In the genomic region with DNA sequence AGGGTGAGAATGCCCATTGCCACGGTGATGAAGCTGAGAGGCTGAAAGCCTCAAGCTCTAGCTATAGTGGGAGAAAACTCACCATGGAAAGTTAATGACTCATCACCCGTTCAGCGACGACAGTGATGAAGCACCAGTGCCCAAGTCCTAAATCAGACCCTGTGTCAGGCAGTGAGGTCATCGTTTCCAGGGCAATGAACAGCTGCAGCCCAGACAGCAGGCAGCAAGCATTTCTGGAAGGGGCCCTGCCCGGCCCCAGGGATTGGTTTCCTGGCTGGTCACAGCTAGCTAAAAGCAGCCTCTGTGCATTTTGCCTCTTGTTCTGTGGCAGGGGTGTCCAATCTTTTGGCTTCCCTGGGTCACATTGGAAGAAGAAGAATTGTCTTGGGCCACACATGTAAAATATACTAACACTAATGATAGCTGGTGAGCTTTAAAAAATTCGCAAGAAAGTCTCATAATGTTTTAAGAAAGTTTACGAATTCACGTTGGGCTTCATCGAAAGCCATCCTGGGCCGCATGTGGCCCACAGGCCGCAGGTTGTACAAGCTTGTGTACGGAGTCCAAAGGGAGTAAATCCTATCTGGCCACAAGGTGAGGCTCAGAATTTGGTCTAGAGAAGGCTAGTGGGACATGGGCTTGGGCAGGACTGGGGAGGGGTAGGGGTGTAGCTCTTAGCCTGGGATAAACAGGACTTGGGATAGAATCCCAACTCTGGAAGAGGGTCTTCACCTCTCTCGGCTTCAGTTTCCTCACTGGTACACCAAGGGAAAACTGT, we compare ENCODE assay signal across 1 cellular context.
TF ChIP-seq lines count a peak whose summit lies in the region.

No MANE protein-coding gene starts in this region.

TF ChIP-seq in K562, 482 proteins besides CTCF, POLR2A, EP300 and RAD21 (continued from another document):
- no peak for TF ChIP-seq AFF4 (CRISPR knock-in tag; IDR thresholded peaks at IDR 0.05)
- TF ChIP-seq TOE1 (IDR thresholded peaks at IDR 0.05; ENCODE audit: borderline replicate concordance): no peak
- no peak for TF ChIP-seq TOE1 (CRISPR knock-in tag; IDR thresholded peaks at IDR 0.05; ENCODE audit: borderline replicate concordance, low read depth)
- TF ChIP-seq POU5F1 (IDR thresholded peaks at IDR 0.05; ENCODE audit: borderline replicate concordance, low read depth, low read length, partially characterized antibody): no peak
- peak; percentile 93 for TF ChIP-seq JUN (IDR thresholded peaks at IDR 0.05; ENCODE audit: borderline replicate concordance, low read depth, low read length)
- no peak for TF ChIP-seq JUN (CRISPR knock-in tag; IDR thresholded peaks at IDR 0.05; ENCODE audit: borderline replicate concordance)
- TF ChIP-seq ZNF274 (IDR thresholded peaks at IDR 0.05; ENCODE audit: borderline replicate concordance, low read depth, low read length): no peak
- TF ChIP-seq MECOM (CRISPR knock-in tag; IDR thresholded peaks at IDR 0.05): no peak
- no peak for TF ChIP-seq HNRNPLL (IDR thresholded peaks at IDR 0.05; ENCODE audit: low read depth, low read length, poor library complexity, severe bottlenecking)
- no peak for TF ChIP-seq MTA2 (IDR thresholded peaks at IDR 0.05; ENCODE audit: low read depth)
- TF ChIP-seq SMARCA4 (IDR thresholded peaks at IDR 0.05): peak; percentile 32; the same call in 1 of the 2 replicates
- TF ChIP-seq, protein P1, sequence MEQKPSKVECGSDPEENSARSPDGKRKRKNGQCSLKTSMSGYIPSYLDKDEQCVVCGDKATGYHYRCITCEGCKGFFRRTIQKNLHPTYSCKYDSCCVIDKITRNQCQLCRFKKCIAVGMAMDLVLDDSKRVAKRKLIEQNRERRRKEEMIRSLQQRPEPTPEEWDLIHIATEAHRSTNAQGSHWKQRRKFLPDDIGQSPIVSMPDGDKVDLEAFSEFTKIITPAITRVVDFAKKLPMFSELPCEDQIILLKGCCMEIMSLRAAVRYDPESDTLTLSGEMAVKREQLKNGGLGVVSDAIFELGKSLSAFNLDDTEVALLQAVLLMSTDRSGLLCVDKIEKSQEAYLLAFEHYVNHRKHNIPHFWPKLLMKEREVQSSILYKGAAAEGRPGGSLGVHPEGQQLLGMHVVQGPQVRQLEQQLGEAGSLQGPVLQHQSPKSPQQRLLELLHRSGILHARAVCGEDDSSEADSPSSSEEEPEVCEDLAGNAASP (IDR thresholded peaks at IDR 0.05): no peak
- peak; percentile 61; the same call in 1 of the 2 replicates for TF ChIP-seq ZNF316 (IDR thresholded peaks at IDR 0.05)
- TF ChIP-seq HMG20B (CRISPR knock-in tag; IDR thresholded peaks at IDR 0.05): no peak
- TF ChIP-seq RBM39 (optimal IDR thresholded peaks at IDR 0.05; ENCODE audit: low read depth, low read length): no peak
- no peak for TF ChIP-seq CHAMP1 (IDR thresholded peaks at IDR 0.05)
- TF ChIP-seq HDAC8 (tag; IDR thresholded peaks at IDR 0.05): no peak
- TF ChIP-seq TRIM24 (IDR thresholded peaks at IDR 0.05): no peak
- no peak for TF ChIP-seq ZBTB8A (IDR thresholded peaks at IDR 0.05; ENCODE audit: partially characterized antibody)
- no peak for TF ChIP-seq ZNF184 (CRISPR knock-in tag; IDR thresholded peaks at IDR 0.05)
- TF ChIP-seq ZFP36 (IDR thresholded peaks at IDR 0.05; ENCODE audit: low read depth, low read length, partially characterized antibody): no peak
- no peak for TF ChIP-seq PTTG1 (tag; IDR thresholded peaks at IDR 0.05; ENCODE audit: low read depth)
- TF ChIP-seq, protein P2, sequence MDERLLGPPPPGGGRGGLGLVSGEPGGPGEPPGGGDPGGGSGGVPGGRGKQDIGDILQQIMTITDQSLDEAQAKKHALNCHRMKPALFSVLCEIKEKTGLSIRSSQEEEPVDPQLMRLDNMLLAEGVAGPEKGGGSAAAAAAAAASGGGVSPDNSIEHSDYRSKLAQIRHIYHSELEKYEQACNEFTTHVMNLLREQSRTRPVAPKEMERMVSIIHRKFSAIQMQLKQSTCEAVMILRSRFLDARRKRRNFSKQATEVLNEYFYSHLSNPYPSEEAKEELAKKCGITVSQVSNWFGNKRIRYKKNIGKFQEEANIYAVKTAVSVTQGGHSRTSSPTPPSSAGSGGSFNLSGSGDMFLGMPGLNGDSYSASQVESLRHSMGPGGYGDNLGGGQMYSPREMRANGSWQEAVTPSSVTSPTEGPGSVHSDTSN (CRISPR knock-in tag; IDR thresholded peaks at IDR 0.05; ENCODE audit: low read depth): peak; percentile 54
- TF ChIP-seq, protein P2 (tag; conservative IDR thresholded peaks at IDR 0.05; ENCODE audit: low read depth): peak; percentile 99
- TF ChIP-seq SNRNP70 (optimal IDR thresholded peaks at IDR 0.05; ENCODE audit: low read depth, low read length): no peak
- no peak for TF ChIP-seq ZZZ3 (IDR thresholded peaks at IDR 0.05)
- TF ChIP-seq, protein P3, sequence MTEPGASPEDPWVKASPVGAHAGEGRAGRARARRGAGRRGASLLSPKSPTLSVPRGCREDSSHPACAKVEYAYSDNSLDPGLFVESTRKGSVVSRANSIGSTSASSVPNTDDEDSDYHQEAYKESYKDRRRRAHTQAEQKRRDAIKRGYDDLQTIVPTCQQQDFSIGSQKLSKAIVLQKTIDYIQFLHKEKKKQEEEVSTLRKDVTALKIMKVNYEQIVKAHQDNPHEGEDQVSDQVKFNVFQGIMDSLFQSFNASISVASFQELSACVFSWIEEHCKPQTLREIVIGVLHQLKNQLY (CRISPR knock-in tag; conservative IDR thresholded peaks at IDR 0.05): no peak
- no peak for TF ChIP-seq ATF1 (CRISPR knock-in tag; IDR thresholded peaks at IDR 0.05)
- TF ChIP-seq ATF1 (tag; IDR thresholded peaks at IDR 0.05): peak; percentile 65
- TF ChIP-seq SMC3 (conservative IDR thresholded peaks at IDR 0.05; ENCODE audit: insufficient read depth, low read depth, low read length): no peak
- peak; percentile 99 for TF ChIP-seq MEIS2 (IDR thresholded peaks at IDR 0.05; ENCODE audit: partially characterized antibody)
- TF ChIP-seq THRAP3 (IDR thresholded peaks at IDR 0.05; ENCODE audit: borderline replicate concordance): no peak
- 0 out of 2 replicates have a peak, but pooled peaks have one; percentile 37 for TF ChIP-seq DPF2 (IDR thresholded peaks at IDR 0.05)
- TF ChIP-seq MEF2A (IDR thresholded peaks at IDR 0.05; ENCODE audit: control insufficient read depth, low read depth, low read length): no peak
- no peak for TF ChIP-seq ZNF609 (CRISPR knock-in tag; IDR thresholded peaks at IDR 0.05; ENCODE audit: borderline replicate concordance)
- TF ChIP-seq GTF2A2 (tag; IDR thresholded peaks at IDR 0.05): no peak
- TF ChIP-seq SP2 (IDR thresholded peaks at IDR 0.05; ENCODE audit: extremely low read depth, low read depth, low read length, poor library complexity, severe bottlenecking): no peak
